In genomic region chr20:35741892-35742740, GRCh38 we compare ENCODE assay signal across 1 cellular context.
TF ChIP-seq lines count a peak whose summit lies in the region.

RBM39 (minus strand) TSS chr20:35742260; CDS start chr20:35740874, 1,386 bp downstream.

TF ChIP-seq in HepG2, 621 proteins besides CTCF, POLR2A, EP300 and RAD21 (continued from another document and continues in another):
- TF ChIP-seq TBX2 (CRISPR knock-in tag; IDR thresholded peaks at IDR 0.05; ENCODE audit: borderline replicate concordance): peak; percentile 96
- TF ChIP-seq NBN (conservative IDR thresholded peaks at IDR 0.05): no peak
- TF ChIP-seq MZF1 (CRISPR knock-in tag; IDR thresholded peaks at IDR 0.05; ENCODE audit: borderline replicate concordance): peak; percentile 71; the same call in 1 of the 2 replicates
- peak; percentile 94 for TF ChIP-seq ZNF276 (CRISPR knock-in tag; IDR thresholded peaks at IDR 0.05; ENCODE audit: low read depth)
- TF ChIP-seq ZNF460 (CRISPR knock-in tag; IDR thresholded peaks at IDR 0.05; ENCODE audit: borderline replicate concordance): peak; percentile 38; the same call in 1 of the 2 replicates
- TF ChIP-seq PAF1 (CRISPR knock-in tag; IDR thresholded peaks at IDR 0.05): no peak
- TF ChIP-seq ZNF10 (CRISPR knock-in tag; IDR thresholded peaks at IDR 0.05; ENCODE audit: borderline replicate concordance, low read depth): no peak
- TF ChIP-seq ZNF790 (CRISPR knock-in tag; IDR thresholded peaks at IDR 0.05; ENCODE audit: borderline replicate concordance): peak; percentile 96; the same call in 1 of the 2 replicates
- TF ChIP-seq HOXA5 (CRISPR knock-in tag; IDR thresholded peaks at IDR 0.05): peak; percentile 99
- no peak for TF ChIP-seq MTF2 (CRISPR knock-in tag; IDR thresholded peaks at IDR 0.05; ENCODE audit: borderline replicate concordance)
- TF ChIP-seq, protein P1, sequence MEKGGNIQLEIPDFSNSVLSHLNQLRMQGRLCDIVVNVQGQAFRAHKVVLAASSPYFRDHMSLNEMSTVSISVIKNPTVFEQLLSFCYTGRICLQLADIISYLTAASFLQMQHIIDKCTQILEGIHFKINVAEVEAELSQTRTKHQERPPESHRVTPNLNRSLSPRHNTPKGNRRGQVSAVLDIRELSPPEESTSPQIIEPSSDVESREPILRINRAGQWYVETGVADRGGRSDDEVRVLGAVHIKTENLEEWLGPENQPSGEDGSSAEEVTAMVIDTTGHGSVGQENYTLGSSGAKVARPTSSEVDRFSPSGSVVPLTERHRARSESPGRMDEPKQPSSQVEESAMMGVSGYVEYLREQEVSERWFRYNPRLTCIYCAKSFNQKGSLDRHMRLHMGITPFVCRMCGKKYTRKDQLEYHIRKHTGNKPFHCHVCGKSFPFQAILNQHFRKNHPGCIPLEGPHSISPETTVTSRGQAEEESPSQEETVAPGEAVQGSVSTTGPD (CRISPR knock-in tag; IDR thresholded peaks at IDR 0.05): peak; percentile 72; the same call in 1 of the 2 replicates
- peak; percentile 100 for TF ChIP-seq MAZ (IDR thresholded peaks at IDR 0.05; ENCODE audit: borderline replicate concordance, low read depth, low read length)
- peak; percentile 99 for TF ChIP-seq MAZ (CRISPR knock-in tag; IDR thresholded peaks at IDR 0.05; ENCODE audit: low read depth)
- peak; percentile 86 for TF ChIP-seq ZNF564 (CRISPR knock-in tag; IDR thresholded peaks at IDR 0.05)
- peak; percentile 94 for TF ChIP-seq HOXD1 (CRISPR knock-in tag; IDR thresholded peaks at IDR 0.05)
- peak; percentile 22; the same call in 1 of the 2 replicates for TF ChIP-seq KDM1A (CRISPR knock-in tag; IDR thresholded peaks at IDR 0.05)
- no peak for TF ChIP-seq EZH2 (conservative IDR thresholded peaks at IDR 0.05; ENCODE audit: low read depth, low read length)
- no peak; the same call in 1 of the 2 replicates for TF ChIP-seq ZNF710 (CRISPR knock-in tag; IDR thresholded peaks at IDR 0.05; ENCODE audit: borderline replicate concordance)
- TF ChIP-seq NFYC (CRISPR knock-in tag; IDR thresholded peaks at IDR 0.05): peak; percentile 98
- peak; percentile 43; the same call in 1 of the 2 replicates for TF ChIP-seq DPF2 (CRISPR knock-in tag; IDR thresholded peaks at IDR 0.05; ENCODE audit: borderline replicate concordance, low read depth)
- peak; percentile 100 for TF ChIP-seq CEBPB (IDR thresholded peaks at IDR 0.05; ENCODE audit: borderline replicate concordance, low read depth, low read length)
- peak; percentile 97; the same call in 1 of the 2 replicates for TF ChIP-seq ZNF180 (CRISPR knock-in tag; IDR thresholded peaks at IDR 0.05; ENCODE audit: borderline replicate concordance, low read depth)
- peak; percentile 99 for TF ChIP-seq KLF6 (CRISPR knock-in tag; IDR thresholded peaks at IDR 0.05)
- TF ChIP-seq NCOA5 (CRISPR knock-in tag; IDR thresholded peaks at IDR 0.05): peak; percentile 81; the same call in 1 of the 2 replicates
- peak; percentile 94 for TF ChIP-seq AKNA (CRISPR knock-in tag; IDR thresholded peaks at IDR 0.05; ENCODE audit: borderline replicate concordance)
- TF ChIP-seq HNF1B (CRISPR knock-in tag; IDR thresholded peaks at IDR 0.05): peak; percentile 99
- TF ChIP-seq ZBTB20 (CRISPR knock-in tag; IDR thresholded peaks at IDR 0.05; ENCODE audit: borderline replicate concordance, low read depth): peak; percentile 97
- peak; percentile 80 for TF ChIP-seq RNF2 (conservative IDR thresholded peaks at IDR 0.05; ENCODE audit: low read depth)
- peak; percentile 95 for TF ChIP-seq GMEB1 (CRISPR knock-in tag; IDR thresholded peaks at IDR 0.05; ENCODE audit: borderline replicate concordance)
- TF ChIP-seq ZKSCAN5 (CRISPR knock-in tag; IDR thresholded peaks at IDR 0.05): peak; percentile 74; the same call in 1 of the 2 replicates
- peak; percentile 71; the same call in 1 of the 2 replicates for TF ChIP-seq FOXP1 (IDR thresholded peaks at IDR 0.05)
- peak; percentile 78 for TF ChIP-seq FOXP1 (CRISPR knock-in tag; IDR thresholded peaks at IDR 0.05)
- peak; percentile 97 for TF ChIP-seq ZNF512B (CRISPR knock-in tag; IDR thresholded peaks at IDR 0.05; ENCODE audit: borderline replicate concordance)
- TF ChIP-seq, protein P2, sequence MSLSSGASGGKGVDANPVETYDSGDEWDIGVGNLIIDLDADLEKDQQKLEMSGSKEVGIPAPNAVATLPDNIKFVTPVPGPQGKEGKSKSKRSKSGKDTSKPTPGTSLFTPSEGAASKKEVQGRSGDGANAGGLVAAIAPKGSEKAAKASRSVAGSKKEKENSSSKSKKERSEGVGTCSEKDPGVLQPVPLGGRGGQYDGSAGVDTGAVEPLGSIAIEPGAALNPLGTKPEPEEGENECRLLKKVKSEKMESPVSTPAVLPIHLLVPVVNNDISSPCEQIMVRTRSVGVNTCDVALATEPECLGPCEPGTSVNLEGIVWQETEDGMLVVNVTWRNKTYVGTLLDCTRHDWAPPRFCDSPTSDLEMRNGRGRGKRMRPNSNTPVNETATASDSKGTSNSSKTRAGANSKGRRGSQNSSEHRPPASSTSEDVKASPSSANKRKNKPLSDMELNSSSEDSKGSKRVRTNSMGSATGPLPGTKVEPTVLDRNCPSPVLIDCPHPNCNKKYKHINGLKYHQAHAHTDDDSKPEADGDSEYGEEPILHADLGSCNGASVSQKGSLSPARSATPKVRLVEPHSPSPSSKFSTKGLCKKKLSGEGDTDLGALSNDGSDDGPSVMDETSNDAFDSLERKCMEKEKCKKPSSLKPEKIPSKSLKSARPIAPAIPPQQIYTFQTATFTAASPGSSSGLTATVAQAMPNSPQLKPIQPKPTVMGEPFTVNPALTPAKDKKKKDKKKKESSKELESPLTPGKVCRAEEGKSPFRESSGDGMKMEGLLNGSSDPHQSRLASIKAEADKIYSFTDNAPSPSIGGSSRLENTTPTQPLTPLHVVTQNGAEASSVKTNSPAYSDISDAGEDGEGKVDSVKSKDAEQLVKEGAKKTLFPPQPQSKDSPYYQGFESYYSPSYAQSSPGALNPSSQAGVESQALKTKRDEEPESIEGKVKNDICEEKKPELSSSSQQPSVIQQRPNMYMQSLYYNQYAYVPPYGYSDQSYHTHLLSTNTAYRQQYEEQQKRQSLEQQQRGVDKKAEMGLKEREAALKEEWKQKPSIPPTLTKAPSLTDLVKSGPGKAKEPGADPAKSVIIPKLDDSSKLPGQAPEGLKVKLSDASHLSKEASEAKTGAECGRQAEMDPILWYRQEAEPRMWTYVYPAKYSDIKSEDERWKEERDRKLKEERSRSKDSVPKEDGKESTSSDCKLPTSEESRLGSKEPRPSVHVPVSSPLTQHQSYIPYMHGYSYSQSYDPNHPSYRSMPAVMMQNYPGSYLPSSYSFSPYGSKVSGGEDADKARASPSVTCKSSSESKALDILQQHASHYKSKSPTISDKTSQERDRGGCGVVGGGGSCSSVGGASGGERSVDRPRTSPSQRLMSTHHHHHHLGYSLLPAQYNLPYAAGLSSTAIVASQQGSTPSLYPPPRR (CRISPR knock-in tag; IDR thresholded peaks at IDR 0.05; ENCODE audit: borderline replicate concordance): peak; percentile 62
- peak; percentile 83; the same call in 1 of the 2 replicates for TF ChIP-seq THYN1 (CRISPR knock-in tag; IDR thresholded peaks at IDR 0.05; ENCODE audit: borderline replicate concordance, low read depth)
